In the genomic region with DNA sequence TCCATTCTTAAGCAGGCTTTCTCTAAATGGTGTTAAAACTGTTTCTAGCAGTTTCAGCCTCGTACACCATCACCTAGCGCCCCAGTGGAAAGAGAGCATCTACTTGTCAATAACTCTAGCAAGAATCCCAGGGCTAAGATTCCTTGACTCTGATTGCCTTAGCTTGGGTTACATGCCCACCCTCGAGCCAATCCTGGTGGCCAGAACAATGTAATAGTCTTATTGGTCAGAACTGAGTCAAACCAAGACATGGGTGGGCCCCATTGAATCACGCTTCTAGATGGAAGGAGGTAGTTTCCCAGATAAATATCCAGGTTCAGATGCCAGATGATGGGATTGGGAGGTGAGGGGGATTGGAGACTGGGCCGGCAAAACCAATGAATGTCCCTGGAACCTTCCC, we compare ENCODE assay signal across 1 cellular context.
TF ChIP-seq lines count a peak whose summit lies in the region.

No MANE protein-coding gene starts in this region.

TF ChIP-seq in WTC11, 78 proteins besides CTCF, POLR2A, EP300 and RAD21 (continued from another document):
- TF ChIP-seq, protein P1, sequence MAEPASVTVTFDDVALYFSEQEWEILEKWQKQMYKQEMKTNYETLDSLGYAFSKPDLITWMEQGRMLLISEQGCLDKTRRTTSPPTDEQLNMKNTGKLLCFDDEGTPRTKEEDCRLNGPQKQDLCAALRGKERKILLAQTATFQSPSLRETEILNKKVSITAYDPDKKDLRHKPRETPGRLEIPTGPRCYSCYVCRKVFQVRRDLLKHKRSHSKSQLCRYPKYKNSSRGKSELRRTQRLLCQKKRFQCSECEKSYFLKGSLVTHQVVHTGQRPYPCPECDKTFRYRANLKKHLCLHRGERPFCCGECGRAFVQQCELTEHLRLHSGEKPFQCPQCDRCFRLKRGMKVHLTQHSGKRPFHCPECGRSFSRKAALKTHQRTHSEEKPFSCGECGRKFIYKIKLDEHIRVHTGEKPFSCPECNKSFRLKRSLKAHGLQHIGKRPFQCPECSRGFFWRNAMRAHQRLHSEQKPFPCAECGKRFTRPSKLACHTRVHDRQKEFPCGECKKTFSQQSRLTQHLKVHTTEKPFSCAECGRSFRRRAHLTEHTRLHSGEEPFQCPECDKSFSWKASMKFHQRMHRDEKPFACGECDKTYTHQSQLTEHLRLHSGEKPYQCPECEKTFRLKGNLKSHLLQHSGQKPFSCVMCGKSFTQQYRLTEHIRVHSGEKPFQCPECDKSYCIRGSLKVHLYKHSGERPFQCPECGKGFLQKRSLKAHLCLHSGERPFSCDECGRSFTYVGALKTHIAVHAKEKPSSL (CRISPR knock-in tag; conservative IDR thresholded peaks at IDR 0.05), result no peak
- TF ChIP-seq ZNF263 (CRISPR knock-in tag; IDR thresholded peaks at IDR 0.05; ENCODE audit: low read depth) (no peak), TEAD1 (CRISPR knock-in tag; IDR thresholded peaks at IDR 0.05) (no peak), NFYB (CRISPR knock-in tag; conservative IDR thresholded peaks at IDR 0.05; ENCODE audit: low read depth) (no peak), JAZF1 (CRISPR knock-in tag; IDR thresholded peaks at IDR 0.05) (no peak)
- TF ChIP-seq, protein P2, sequence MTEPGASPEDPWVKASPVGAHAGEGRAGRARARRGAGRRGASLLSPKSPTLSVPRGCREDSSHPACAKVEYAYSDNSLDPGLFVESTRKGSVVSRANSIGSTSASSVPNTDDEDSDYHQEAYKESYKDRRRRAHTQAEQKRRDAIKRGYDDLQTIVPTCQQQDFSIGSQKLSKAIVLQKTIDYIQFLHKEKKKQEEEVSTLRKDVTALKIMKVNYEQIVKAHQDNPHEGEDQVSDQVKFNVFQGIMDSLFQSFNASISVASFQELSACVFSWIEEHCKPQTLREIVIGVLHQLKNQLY (CRISPR knock-in tag; IDR thresholded peaks at IDR 0.05), result no peak
- TF ChIP-seq, protein P3, sequence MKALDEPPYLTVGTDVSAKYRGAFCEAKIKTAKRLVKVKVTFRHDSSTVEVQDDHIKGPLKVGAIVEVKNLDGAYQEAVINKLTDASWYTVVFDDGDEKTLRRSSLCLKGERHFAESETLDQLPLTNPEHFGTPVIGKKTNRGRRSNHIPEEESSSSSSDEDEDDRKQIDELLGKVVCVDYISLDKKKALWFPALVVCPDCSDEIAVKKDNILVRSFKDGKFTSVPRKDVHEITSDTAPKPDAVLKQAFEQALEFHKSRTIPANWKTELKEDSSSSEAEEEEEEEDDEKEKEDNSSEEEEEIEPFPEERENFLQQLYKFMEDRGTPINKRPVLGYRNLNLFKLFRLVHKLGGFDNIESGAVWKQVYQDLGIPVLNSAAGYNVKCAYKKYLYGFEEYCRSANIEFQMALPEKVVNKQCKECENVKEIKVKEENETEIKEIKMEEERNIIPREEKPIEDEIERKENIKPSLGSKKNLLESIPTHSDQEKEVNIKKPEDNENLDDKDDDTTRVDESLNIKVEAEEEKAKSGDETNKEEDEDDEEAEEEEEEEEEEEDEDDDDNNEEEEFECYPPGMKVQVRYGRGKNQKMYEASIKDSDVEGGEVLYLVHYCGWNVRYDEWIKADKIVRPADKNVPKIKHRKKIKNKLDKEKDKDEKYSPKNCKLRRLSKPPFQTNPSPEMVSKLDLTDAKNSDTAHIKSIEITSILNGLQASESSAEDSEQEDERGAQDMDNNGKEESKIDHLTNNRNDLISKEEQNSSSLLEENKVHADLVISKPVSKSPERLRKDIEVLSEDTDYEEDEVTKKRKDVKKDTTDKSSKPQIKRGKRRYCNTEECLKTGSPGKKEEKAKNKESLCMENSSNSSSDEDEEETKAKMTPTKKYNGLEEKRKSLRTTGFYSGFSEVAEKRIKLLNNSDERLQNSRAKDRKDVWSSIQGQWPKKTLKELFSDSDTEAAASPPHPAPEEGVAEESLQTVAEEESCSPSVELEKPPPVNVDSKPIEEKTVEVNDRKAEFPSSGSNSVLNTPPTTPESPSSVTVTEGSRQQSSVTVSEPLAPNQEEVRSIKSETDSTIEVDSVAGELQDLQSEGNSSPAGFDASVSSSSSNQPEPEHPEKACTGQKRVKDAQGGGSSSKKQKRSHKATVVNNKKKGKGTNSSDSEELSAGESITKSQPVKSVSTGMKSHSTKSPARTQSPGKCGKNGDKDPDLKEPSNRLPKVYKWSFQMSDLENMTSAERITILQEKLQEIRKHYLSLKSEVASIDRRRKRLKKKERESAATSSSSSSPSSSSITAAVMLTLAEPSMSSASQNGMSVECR (CRISPR knock-in tag; IDR thresholded peaks at IDR 0.05; ENCODE audit: borderline replicate concordance), result no peak
- TF ChIP-seq, protein P4, sequence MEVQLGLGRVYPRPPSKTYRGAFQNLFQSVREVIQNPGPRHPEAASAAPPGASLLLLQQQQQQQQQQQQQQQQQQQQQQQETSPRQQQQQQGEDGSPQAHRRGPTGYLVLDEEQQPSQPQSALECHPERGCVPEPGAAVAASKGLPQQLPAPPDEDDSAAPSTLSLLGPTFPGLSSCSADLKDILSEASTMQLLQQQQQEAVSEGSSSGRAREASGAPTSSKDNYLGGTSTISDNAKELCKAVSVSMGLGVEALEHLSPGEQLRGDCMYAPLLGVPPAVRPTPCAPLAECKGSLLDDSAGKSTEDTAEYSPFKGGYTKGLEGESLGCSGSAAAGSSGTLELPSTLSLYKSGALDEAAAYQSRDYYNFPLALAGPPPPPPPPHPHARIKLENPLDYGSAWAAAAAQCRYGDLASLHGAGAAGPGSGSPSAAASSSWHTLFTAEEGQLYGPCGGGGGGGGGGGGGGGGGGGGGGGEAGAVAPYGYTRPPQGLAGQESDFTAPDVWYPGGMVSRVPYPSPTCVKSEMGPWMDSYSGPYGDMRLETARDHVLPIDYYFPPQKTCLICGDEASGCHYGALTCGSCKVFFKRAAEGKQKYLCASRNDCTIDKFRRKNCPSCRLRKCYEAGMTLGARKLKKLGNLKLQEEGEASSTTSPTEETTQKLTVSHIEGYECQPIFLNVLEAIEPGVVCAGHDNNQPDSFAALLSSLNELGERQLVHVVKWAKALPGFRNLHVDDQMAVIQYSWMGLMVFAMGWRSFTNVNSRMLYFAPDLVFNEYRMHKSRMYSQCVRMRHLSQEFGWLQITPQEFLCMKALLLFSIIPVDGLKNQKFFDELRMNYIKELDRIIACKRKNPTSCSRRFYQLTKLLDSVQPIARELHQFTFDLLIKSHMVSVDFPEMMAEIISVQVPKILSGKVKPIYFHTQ (CRISPR knock-in tag; IDR thresholded peaks at IDR 0.05), result no peak
